8 cellular contexts compared by ENCODE assay signal in genomic region chr21:41877901-41878830, GRCh38. TPM values are rescaled to one million over a fixed set of nuclear protein-coding genes. Genes with fewer than 3 reads are reported as not detected.
A peak's percentile ranks its signal among the peaks of the same experiment; 100 is the strongest.
DNase-seq lines count a peak whose midpoint lies in the region; ATAC-seq and TF ChIP-seq lines count a peak whose summit lies in the region.

No MANE protein-coding gene starts in this region.

- H3K27me3 Mint-ChIP-seq in HFFc6 (ENCODE audit: insufficient read depth) (peaks cover 3% of the 10 kb centered on the region), activated B cell treated with CpG ODN at 0.5 μM for 24 hours (no peaks in the 10 kb centered on the region)

- peaks cover 0 to 27% (median 21%) of the 10 kb centered on the region in 5 donors for H3K4me1 ChIP-seq in subcutaneous abdominal adipose tissue (ENCODE audit: control insufficient read depth in 5 of 5, insufficient read depth in 5 of 5, low read length in 5 of 5)

- intact Hi-C loops in activated B cell treated with CpG ODN at 0.5 μM for 24 hours (cut with micrococcal nuclease), result loop anchor here (1.0 to 5.0 kb wide), 5 partner anchors 10 to 516 kb away; partner anchors contain the start of gene MX2

- no peaks in the 10 kb centered on the region for H3K9me3 Mint-ChIP-seq in HFFc6
- H3K9me3 Mint-ChIP-seq in activated B cell treated with CpG ODN at 0.5 μM for 24 hours, result no peaks in the 10 kb centered on the region

- POLR2A ChIA-PET in activated B cell treated with CpG ODN at 0.5 μM for 24 hours (lab: Charles Lee), result interaction anchor here (0.6 to 2.8 kb wide), 15 partner anchors 10 to 510 kb away, joined by 3 to 15 read pairs (median 4); partner anchors contain the start of gene ZBTB21

- H3K36me3 Mint-ChIP-seq in HFFc6 (ENCODE audit: low read depth) (no peaks in the 10 kb centered on the region), activated B cell treated with CpG ODN at 0.5 μM for 24 hours (ENCODE audit: low read depth) (peaks cover 6% of the 10 kb centered on the region)

- H3K4me3 ChIP-seq in subcutaneous abdominal adipose tissue (ENCODE audit: low read depth in 1 of 5, low read length in 5 of 5), result peak overlapping the region; percentile 69 to 82 (median 78)

- H3K27ac ChIP-seq in subcutaneous abdominal adipose tissue (ENCODE audit: low read depth, low read length), result peak overlapping the region; percentile 59

- H3K27ac Mint-ChIP-seq in HFFc6 (peak overlapping the region; percentile 92), activated B cell treated with CpG ODN at 0.5 μM for 24 hours (peak overlapping the region; percentile 85)

- no peak for TF ChIP-seq CTCF in HFFc6 (IDR thresholded peaks at IDR 0.05)
- no peak for TF ChIP-seq CTCF in activated B cell treated with CpG ODN at 0.5 μM for 24 hours (IDR thresholded peaks at IDR 0.05)

- H3K9me3 ChIP-seq in subcutaneous abdominal adipose tissue (ENCODE audit: control insufficient read depth in 5 of 5, low read length in 5 of 5), result no peaks in the 10 kb centered on the region

- H3K9ac ChIP-seq in subcutaneous abdominal adipose tissue (ENCODE audit: low read length in 5 of 5), result peak overlapping the region; percentile 22 to 90 (median 89)

- H3K4me1 Mint-ChIP-seq in HFFc6 (ENCODE audit: low read depth), result peaks cover 20% of the 10 kb centered on the region
- H3K4me1 Mint-ChIP-seq in activated B cell treated with CpG ODN at 0.5 μM for 24 hours, result peaks cover 39% of the 10 kb centered on the region

- CTCF ChIA-PET in activated B cell treated with CpG ODN at 0.5 μM for 24 hours (lab: Charles Lee), result interaction anchor here (0.7 to 1.4 kb wide), 4 partner anchors 45 to 239 kb away, joined by 3 to 9 read pairs (median 5); no protein-coding TSS in a partner anchor

- no peaks in the 10 kb centered on the region for H3K27me3 ChIP-seq in subcutaneous abdominal adipose tissue (ENCODE audit: control insufficient read depth in 5 of 5, insufficient read depth in 4 of 5, low read length in 5 of 5)

- peaks cover 0 to 7% (median 0%) of the 10 kb centered on the region in 5 donors for H3K36me3 ChIP-seq in subcutaneous abdominal adipose tissue (ENCODE audit: control insufficient read depth in 5 of 5, insufficient read depth in 5 of 5, low read length in 5 of 5)

- ATAC-seq in activated B cell treated with CpG ODN at 0.5 μM for 24 hours (ENCODE audit: low read depth), result peak; percentile 30

- DNase-seq in NCI-H2081 (lab: John Stamatoyannopoulos, UW), result peak; percentile 13 to 38
- no peak for DNase-seq in NCI-H2081 treated with DMSO at 0.1 percent for 48 hours (lab: John Stamatoyannopoulos, UW)
- DNase-seq in HFFc6, result peak; percentile 50
- peak; percentile 61 for DNase-seq in MV-4-11 (lab: John Stamatoyannopoulos, UW)
- DNase-seq in activated B cell treated with CpG ODN at 0.5 μM for 24 hours, result peak; percentile 46
- peak; percentile 22 to 48 for DNase-seq in dermis microvascular lymphatic vessel endothelial cell (ENCODE audit: low read depth in 2 of 2)
- DNase-seq in lung microvascular endothelial cell (ENCODE audit: low read depth in 2 of 2), result peak; percentile 49 to 51

- H3K4me3 Mint-ChIP-seq in HFFc6 (peak overlapping the region; percentile 94), activated B cell treated with CpG ODN at 0.5 μM for 24 hours (peak overlapping the region; percentile 87)

RNA-seq across cellular contexts. Expression of gene PRDM15, which starts 1.0 kb away (rescaled TPM):
- 1 to 10 TPM; 3.4 to 4.9 (median 4.0) TPM for total RNA-seq in HFFc6 (2021; fragmentation: NEBNext Ultra II Directional; extraction: Animal tissue kit (Norgen Biotek cat#: 25700))
- total RNA-seq in activated B cell treated with CpG ODN at 0.5 μM for 24 hours, result 12.8 and 13.6 TPM in 2 replicates
- 2.8 and 4.4 TPM in 2 replicates for total RNA-seq in dermis microvascular lymphatic vessel endothelial cell
- total RNA-seq in lung microvascular endothelial cell, result 2.2 and 3.0 TPM in 2 replicates
